9 cellular contexts compared by ENCODE assay signal in genomic region chr3:3196148-3196861, GRCh38. TPM values are rescaled to one million over a fixed set of nuclear protein-coding genes. Genes with fewer than 3 reads are reported as not detected.
DNase-seq lines count a peak whose midpoint lies in the region; ATAC-seq, FAIRE-seq and TF ChIP-seq lines count a peak whose summit lies in the region.
"Had no signal": no experiment of that assay in that cellular context is flagged by ENCODE, and none has a peak within 500 bp of the region (broad histone marks: within the 10 kb centered on the region; RNA-seq: fewer than 3 reads in every experiment).

No MANE protein-coding gene starts in this region.

- no peak overlapping the region for H3K4me2 ChIP-seq in PC-9

- POLR2A ChIA-PET in GM10248 (lab: Yijun Ruan, JAX) (no interaction called here), PC-9 (lab: Charles Lee; ENCODE audit: unreplicated experiment) (no interaction called here)

- intact Hi-C loops in PC-9 (cut with micrococcal nuclease; ENCODE audit: unreplicated experiment): loop anchor here (1.0 kb wide), 1 partner anchor 1094 kb away; no protein-coding TSS in a partner anchor

- H3F3A ChIP-seq in PC-9 (ENCODE audit: insufficient read depth, low read depth): no peaks in the 10 kb centered on the region

- H3K4me1 ChIP-seq in PC-9 (replicated peaks; ENCODE audit: insufficient read depth): no peaks in the 10 kb centered on the region

- no peak overlapping the region for H3K4me3 ChIP-seq in PC-9
- no peak overlapping the region for H3K4me3 ChIP-seq in fibroblast of villous mesenchyme (ENCODE audit: low read depth, low read length)

- H3K9me2 ChIP-seq in PC-9 (ENCODE audit: insufficient read depth): no peaks in the 10 kb centered on the region

- H3K36me3 ChIP-seq in PC-9 (ENCODE audit: low read depth): no peaks in the 10 kb centered on the region

- H3K27me3 Mint-ChIP-seq in stimulated activated naive B cell treated with anti-CD40 and anti-IgM and Interleukin-4, amounts not matched to agents 10 μg/mL and 1 μg/mL and 100 μg/mL, for 72 hours: peaks cover 0 to 2% of the 10 kb centered on the region in 2 donors

- H3K4me1 Mint-ChIP-seq in stimulated activated naive B cell treated with anti-CD40 and anti-IgM and Interleukin-4, amounts not matched to agents 10 μg/mL and 1 μg/mL and 100 μg/mL, for 72 hours: peaks cover 1 to 9% of the 10 kb centered on the region in 2 donors

- H3K79me2 ChIP-seq in PC-9 (ENCODE audit: low read depth): no peaks in the 10 kb centered on the region

- no peak overlapping the region for H3K4me3 Mint-ChIP-seq in stimulated activated naive B cell treated with anti-CD40 and anti-IgM and Interleukin-4, amounts not matched to agents 10 μg/mL and 1 μg/mL and 100 μg/mL, for 72 hours

- peaks cover 7% of the 10 kb centered on the region; the same call in 1 of the 2 replicates for H3K27me3 ChIP-seq in PC-9 (ENCODE audit: insufficient read depth, low read depth)

- H4K20me1 ChIP-seq in PC-9 (ENCODE audit: insufficient read depth): no peaks in the 10 kb centered on the region

- no peak for ATAC-seq in HG02763 (IDR thresholded peaks at IDR 0.05; ENCODE audit: unreplicated experiment)
- no peak for ATAC-seq in stimulated activated naive B cell treated with anti-CD40 and anti-IgM and Interleukin-4, amounts not matched to agents 10 μg/mL and 1 μg/mL and 100 μg/mL, for 72 hours (replicated peaks)

- no TSS peak for BruUV-seq in PC-9 (replicated peaks; lab: Mats Ljungman, UMichigan)

- H3K27ac Mint-ChIP-seq in stimulated activated naive B cell treated with anti-CD40 and anti-IgM and Interleukin-4, amounts not matched to agents 10 μg/mL and 1 μg/mL and 100 μg/mL, for 72 hours: no peak overlapping the region

- CTCF ChIA-PET in GM10248 (lab: Yijun Ruan, JAX) (interaction anchor here (0.6 to 1.4 kb wide), 3 partner anchors 9 to 802 kb away, joined by 3 to 9 read pairs (median 4); no protein-coding TSS in a partner anchor), PC-9 (lab: Charles Lee) (no interaction called here)

- DNase-seq in GM10248 (ENCODE audit: extremely low spot score): no peak
- DNase-seq in PC-9: peak in 1 of 2 experiments; percentile 14
- DNase-seq in fibroblast of villous mesenchyme (ENCODE audit: low read depth): peak; percentile 3
- DNase-seq in AG08396 (ENCODE audit: low spot score): no peak
- DNase-seq in GM19238 (ENCODE audit: insufficient read length, low spot score): no peak
- no peak for DNase-seq in stimulated activated naive B cell treated with anti-CD40 and anti-IgM and Interleukin-4, amounts not matched to agents 10 μg/mL and 1 μg/mL and 100 μg/mL, for 72 hours

- peak; percentile 27 for FAIRE-seq in A204.1 (lab: Jason Lieb, UNC)
- FAIRE-seq: TTC549 had no signal

- no peaks in the 10 kb centered on the region for H3K36me3 Mint-ChIP-seq in stimulated activated naive B cell treated with anti-CD40 and anti-IgM and Interleukin-4, amounts not matched to agents 10 μg/mL and 1 μg/mL and 100 μg/mL, for 72 hours

- peak; percentile 24 for TF ChIP-seq CTCF in GM10248 (IDR thresholded peaks at IDR 0.05; ENCODE audit: control extremely low read depth, extremely low read depth, low read depth, missing control alignments)
- peak; percentile 56 for TF ChIP-seq CTCF in PC-9 (conservative IDR thresholded peaks at IDR 0.05)
- peak; percentile 49 for TF ChIP-seq CTCF in fibroblast of villous mesenchyme (IDR thresholded peaks at IDR 0.05; ENCODE audit: insufficient read depth, low read depth, low read length)

- H3K27ac ChIP-seq in PC-9: no peak overlapping the region

- H3K9me3 ChIP-seq in PC-9 (ENCODE audit: insufficient read depth, low read depth): no peaks in the 10 kb centered on the region

- H2AFZ ChIP-seq in PC-9: no peak overlapping the region

- H3K9me3 Mint-ChIP-seq in stimulated activated naive B cell treated with anti-CD40 and anti-IgM and Interleukin-4, amounts not matched to agents 10 μg/mL and 1 μg/mL and 100 μg/mL, for 72 hours: no peaks in the 10 kb centered on the region

RNA-seq across cellular contexts. Expression of gene CRBN, which starts 16.8 kb away (rescaled TPM):
- total RNA-seq in PC-9 (2021) (26.4 and 34.9 TPM in 2 replicates), fibroblast of villous mesenchyme (40.2 and 47.7 TPM in 2 replicates)
